10 cellular contexts compared by ENCODE assay signal in the genomic region with DNA sequence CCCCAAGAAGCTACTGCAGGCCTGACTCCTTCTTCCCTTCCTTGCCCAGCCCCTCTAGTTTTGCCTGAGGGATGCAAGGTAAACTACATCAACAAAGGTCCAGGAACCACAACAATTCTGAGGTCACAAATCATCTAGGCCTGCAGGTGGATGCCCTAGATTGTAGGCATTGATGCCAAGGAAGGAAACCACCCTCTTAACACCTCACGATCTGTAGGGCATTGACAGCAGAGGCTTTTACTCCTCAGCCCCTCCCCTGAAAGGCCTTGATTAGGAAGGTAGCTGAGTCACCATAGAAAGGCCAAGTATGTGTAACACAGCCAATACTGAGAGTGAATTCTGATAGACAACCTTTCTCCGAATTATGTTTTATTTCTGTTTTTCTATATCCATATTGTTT. TPM values are rescaled to one million over a fixed set of nuclear protein-coding genes. Genes with fewer than 3 reads are reported as not detected.
DNase-seq lines count a peak whose midpoint lies in the region; FAIRE-seq and TF ChIP-seq lines count a peak whose summit lies in the region.
"Had no signal": no experiment of that assay in that cellular context is flagged by ENCODE, and none has a peak within 500 bp of the region (broad histone marks: within the 10 kb centered on the region; RNA-seq: fewer than 3 reads in every experiment).

No MANE protein-coding gene starts in this region.

- H3K9ac ChIP-seq in MM.1S (ENCODE audit: low read length), result no peak overlapping the region

- H3K4me1 ChIP-seq in MM.1S (ENCODE audit: low read length), result peaks cover 18% of the 10 kb centered on the region
- peaks cover 0 to under 1% of the 10 kb centered on the region in 2 donors for H3K4me1 ChIP-seq in small intestine (ENCODE audit: control insufficient read depth in 2 of 2, insufficient read depth in 1 of 2, low read depth in 1 of 2, low read length in 1 of 2)

- H3K36me3 ChIP-seq in MM.1S (replicated peaks; ENCODE audit: insufficient read depth, low read length), result no peaks in the 10 kb centered on the region
- no peaks in the 10 kb centered on the region for H3K36me3 ChIP-seq in small intestine (ENCODE audit: control insufficient read depth in 2 of 2, insufficient read depth in 2 of 2, low read length in 2 of 2)
- H3K36me3 ChIP-seq: BE2C had no signal

- WGBS in small intestine, 3 donors, result 49 to 61% (median 54%) methylated on average over 2 of the region's 2 CpGs

- H3F3A ChIP-seq in MM.1S (ENCODE audit: insufficient read depth, low read length), result peaks cover 13% of the 10 kb centered on the region

- no peak overlapping the region for H3K4me2 ChIP-seq in MM.1S (ENCODE audit: low read depth, low read length)

- no peaks in the 10 kb centered on the region for H3K27me3 ChIP-seq in MM.1S (replicated peaks; ENCODE audit: insufficient read depth, low read length)
- H3K27me3 ChIP-seq in small intestine (ENCODE audit: control insufficient read depth in 2 of 2, insufficient read depth in 2 of 2, low read length in 2 of 2), result no peaks in the 10 kb centered on the region
- H3K27me3 ChIP-seq: BE2C had no signal

- no peaks in the 10 kb centered on the region for H3K9me2 ChIP-seq in MM.1S (replicated peaks; ENCODE audit: insufficient read depth, low read length)

- no peak overlapping the region for H3K27ac ChIP-seq in MM.1S (ENCODE audit: low read length)
- no peak overlapping the region for H3K27ac ChIP-seq in small intestine (ENCODE audit: low read depth in 1 of 2, low read length in 1 of 2)

- H4K20me1 ChIP-seq in MM.1S (ENCODE audit: insufficient read depth, low read length), result no peaks in the 10 kb centered on the region

- H3K79me2 ChIP-seq in MM.1S (ENCODE audit: low read length), result no peaks in the 10 kb centered on the region

- no peak for TF ChIP-seq CTCF in MM.1S (IDR thresholded peaks at IDR 0.05; ENCODE audit: low read length)
- no peak for TF ChIP-seq CTCF in D721Med (IDR thresholded peaks at IDR 0.05; ENCODE audit: insufficient read depth, missing control alignments)

- DNase-seq in activated naive CD4-positive, alpha-beta T cell treated with Interleukin-2 at 50 U/mL for 16 hours, result peak; percentile 17
- no peak for DNase-seq in activated naive CD4-positive, alpha-beta T cell (lab: John Stamatoyannopoulos, UW)
- peak; percentile 34 for DNase-seq in MM.1S
- DNase-seq in astrocyte of the hippocampus (ENCODE audit: low read depth, low spot score), result peak; percentile 28
- DNase-seq in small intestine, result peak; percentile 28
- DNase-seq in activated CD8-positive, alpha-beta memory T cell treated with anti-CD3 and anti-CD28 coated beads for 24 hours, result no peak
- DNase-seq in UCSD-AML1 (lab: John Stamatoyannopoulos, UW; ENCODE audit: unreplicated experiment), result no peak
- no peak for DNase-seq in D721Med (ENCODE audit: insufficient read length, low spot score)
- DNase-seq: BE2C, H9 had no signal

- FAIRE-seq in small intestine (lab: Jason Lieb, UNC) (no peak), D721Med (lab: Jason Lieb, UNC) (no peak)

- H3K9me3 ChIP-seq in MM.1S (replicated peaks; ENCODE audit: insufficient read depth, low read length) (no peaks in the 10 kb centered on the region), small intestine (ENCODE audit: control insufficient read depth, low read depth) (no peaks in the 10 kb centered on the region)
- H3K9me3 ChIP-seq: BE2C had no signal

- H3K4me3 ChIP-seq in MM.1S (ENCODE audit: low read length), result no peak overlapping the region
- no peak overlapping the region for H3K4me3 ChIP-seq in small intestine (ENCODE audit: low read depth in 1 of 2, low read length in 2 of 2)

- no peak overlapping the region; the same call in 1 of the 2 replicates for H2AFZ ChIP-seq in MM.1S (ENCODE audit: low read length)

RNA-seq across cellular contexts. Expression of gene FAM3C, which starts 46.7 kb away (rescaled TPM):
- polyA plus RNA-seq in small intestine, result 100 to 1,000 TPM in 2 of 3 donors, 10 to 100 TPM in 1; 98.0 to 166 (median 145) TPM

Comparison
In these comparisons a context has a peak if more than half of its experiments do, and no peak if none do; other contexts are left out.
1. DNase-seq: peak in activated naive CD4-positive, alpha-beta T cell treated with Interleukin-2 at 50 U/mL for 16 hours (single experiment), MM.1S (single experiment), astrocyte of the hippocampus (single experiment) and small intestine (single experiment); none in activated naive CD4-positive, alpha-beta T cell (0 of 4), activated CD8-positive, alpha-beta memory T cell treated with anti-CD3 and anti-CD28 coated beads for 24 hours (single experiment), UCSD-AML1 (single experiment) and D721Med (single experiment).